ENCODE assay signal across 13 cellular contexts in genomic region chr22:16783930-16784354, GRCh38. TPM values are rescaled to one million over a fixed set of nuclear protein-coding genes. Genes with fewer than 3 reads are reported as not detected.
DNase-seq lines count a peak whose midpoint lies in the region; TF ChIP-seq lines count a peak whose summit lies in the region.
"Had no signal": no experiment of that assay in that cellular context is flagged by ENCODE, and none has a peak within 500 bp of the region (broad histone marks: within the 10 kb centered on the region; RNA-seq: fewer than 3 reads in every experiment).

No MANE protein-coding gene starts in this region.

- WGBS in adrenal gland, 4 donors, result 65 to 74% (median 71%) methylated on average over 8 of the region's 8 CpGs

- H3K9me3 ChIP-seq in adrenal gland (replicated peaks in 1 of 3), result no peaks in the 10 kb centered on the region

- H3K4me3 ChIP-seq in GM12875 (ENCODE audit: low read depth, low read length) (no peak overlapping the region), adrenal gland (no peak overlapping the region)

- intact Hi-C loops in adrenal gland (cut with DNase I), result no loop called here

- no peak overlapping the region for H3K27ac ChIP-seq in adrenal gland

- TF ChIP-seq POLR2A in adrenal gland (IDR thresholded peaks at IDR 0.05), result no peak

- peak; percentile 18 to 31 for DNase-seq in AML-193 (lab: John Stamatoyannopoulos, UW)
- peak; percentile 18 for DNase-seq in NCI-H69 (lab: John Stamatoyannopoulos, UW)
- peak; percentile 4 for DNase-seq in foreskin melanocyte
- no peak for DNase-seq in GM19238 (ENCODE audit: insufficient read length, low spot score)
- DNase-seq in activated naive CD4-positive, alpha-beta T cell (lab: John Stamatoyannopoulos, UW), result no peak
- no peak for DNase-seq in adrenal gland
- DNase-seq in DMS79 treated with DMSO at 0.1 percent for 48 hours (lab: John Stamatoyannopoulos, UW), result no peak
- DNase-seq: activated B cell treated with CpG ODN at 0.5 μM for 24 hours, amniotic stem cell, naive B cell had no signal

- no peaks in the 10 kb centered on the region for H3K4me1 ChIP-seq in adrenal gland (replicated peaks in 1 of 2)

- no peaks in the 10 kb centered on the region for H3K27me3 ChIP-seq in adrenal gland

- no peaks in the 10 kb centered on the region for H3K36me3 ChIP-seq in adrenal gland (replicated peaks in 1 of 2)

- TF ChIP-seq CTCF in GM12875 (IDR thresholded peaks at IDR 0.05; ENCODE audit: borderline replicate concordance, insufficient read depth, low read depth, low read length), result peak; percentile 47; the same call in 1 of the 2 replicates
- peak in 1 of 6 experiments; percentile 16 for TF ChIP-seq CTCF in adrenal gland (IDR thresholded peaks at IDR 0.05)

RNA-seq across cellular contexts. Expression of gene XKR3, which starts 41.3 kb away (rescaled TPM):
- not detected for total RNA-seq in adrenal gland
- polyA plus RNA-seq in adrenal gland, result under 1 TPM in 1 of 3 donors, not detected in 2; 0.16 TPM
- total RNA-seq: fibroblast of villous mesenchyme, LHCN-M2 had no signal

Comparison
In these comparisons a context has a peak if more than half of its experiments do, and no peak if none do; other contexts are left out.
1. DNase-seq: peak in AML-193 (2 of 2), NCI-H69 (single experiment) and foreskin melanocyte (single experiment); none in GM19238 (single experiment), activated naive CD4-positive, alpha-beta T cell (0 of 4), adrenal gland (0 of 7) and DMS79 treated with DMSO at 0.1 percent for 48 hours (single experiment).